22 cellular contexts compared by ENCODE assay signal in genomic region chr4:94613248-94613647, GRCh38.
"Had no signal": no experiment of that assay in that cellular context is flagged by ENCODE, and none has a peak within 500 bp of the region (broad histone marks: within the 10 kb centered on the region; RNA-seq: fewer than 3 reads in every experiment).

No MANE protein-coding gene starts in this region.

- H3K27ac ChIP-seq: esophagus squamous epithelium, foreskin keratinocyte, lower lobe of right lung, neural progenitor cell, ovary, suprapubic skin, thyroid gland had no signal

- H3K36me3 Mint-ChIP-seq: natural killer cell treated with Interleukin-12 subunit alpha and Interleukin-12 subunit beta and Interleukin-15 and Interleukin-18, amount 100 ng/mL, for 72 hours had no signal

- ATAC-seq: foreskin keratinocyte; left lobe of liver; lower lobe of right lung; natural killer cell treated with Interleukin-12 subunit alpha and Interleukin-12 subunit beta and Interleukin-15 and Interleukin-18, amount 100 ng/mL, for 72 hours; right cardiac atrium; stimulated activated effector memory CD8-positive, alpha-beta T cell treated with anti-CD3 and anti-CD28 coated beads, Interleukin-12 subunit alpha, Interleukin-12 subunit beta, amount 100 ng/mL, for 72 hours; stimulated activated naive CD8-positive, alpha-beta T cell treated with anti-CD3 and anti-CD28 coated beads, Interleukin-15, Interleukin-2, amounts not matched to agents 100 U/mL and 50 U/mL, for 24 hours had no signal

- H3K4me3 ChIP-seq: esophagus squamous epithelium, lower lobe of right lung, neural progenitor cell, ovary, suprapubic skin, thyroid gland had no signal

- H3K27me3 ChIP-seq: esophagus squamous epithelium, foreskin keratinocyte, neural progenitor cell, ovary, suprapubic skin, thyroid gland had no signal

- H3K4me3 Mint-ChIP-seq: immature natural killer cell; memory B cell; natural killer cell treated with Interleukin-12 subunit alpha and Interleukin-12 subunit beta and Interleukin-15 and Interleukin-18, amount 100 ng/mL, for 72 hours; neural progenitor cell; stimulated activated effector memory CD8-positive, alpha-beta T cell treated with anti-CD3 and anti-CD28 coated beads, Interleukin-12 subunit alpha, Interleukin-12 subunit beta, amount 100 ng/mL, for 72 hours; type B pancreatic cell had no signal

- H3K4me1 Mint-ChIP-seq: immature natural killer cell, memory B cell, neural progenitor cell had no signal

- H3K27me3 Mint-ChIP-seq: memory B cell; natural killer cell treated with Interleukin-12 subunit alpha and Interleukin-12 subunit beta and Interleukin-15 and Interleukin-18, amount 100 ng/mL, for 72 hours; progenitor cell of endocrine pancreas; type B pancreatic cell had no signal

- DNase-seq: effector memory CD4-positive, alpha-beta T cell; esophagus squamous epithelium; foreskin keratinocyte; immature natural killer cell; lower lobe of right lung; midbrain; nucleus accumbens; ovary; right cardiac atrium; stimulated activated CD4-positive, alpha-beta T cell treated with anti-CD3 and anti-CD28 coated beads, Interleukin-4, amount 100 ng/mL, for 1 hour; stimulated activated CD8-positive, alpha-beta memory T cell treated with anti-CD3 and anti-CD28 coated beads, Interleukin-4, amount 100 ng/mL, for 48 hours; stimulated activated naive CD8-positive, alpha-beta T cell treated with anti-CD3 and anti-CD28 coated beads, Interleukin-15, Interleukin-2, amounts not matched to agents 100 U/mL and 50 U/mL, for 24 hours; thyroid gland had no signal

- FAIRE-seq: urothelium cell line had no signal

- H3K9me3 ChIP-seq: esophagus squamous epithelium, lower lobe of right lung, ovary, suprapubic skin, thyroid gland had no signal

- H3K36me3 ChIP-seq: neural progenitor cell, ovary, thyroid gland had no signal

- H3K9me3 Mint-ChIP-seq: immature natural killer cell; memory B cell; natural killer cell treated with Interleukin-12 subunit alpha and Interleukin-12 subunit beta and Interleukin-15 and Interleukin-18, amount 100 ng/mL, for 72 hours; neural progenitor cell; stimulated activated effector memory CD8-positive, alpha-beta T cell treated with anti-CD3 and anti-CD28 coated beads, Interleukin-12 subunit alpha, Interleukin-12 subunit beta, amount 100 ng/mL, for 72 hours; type B pancreatic cell had no signal

- H3K27ac Mint-ChIP-seq: immature natural killer cell; memory B cell; natural killer cell treated with Interleukin-12 subunit alpha and Interleukin-12 subunit beta and Interleukin-15 and Interleukin-18, amount 100 ng/mL, for 72 hours; neural progenitor cell; progenitor cell of endocrine pancreas; stimulated activated effector memory CD8-positive, alpha-beta T cell treated with anti-CD3 and anti-CD28 coated beads, Interleukin-12 subunit alpha, Interleukin-12 subunit beta, amount 100 ng/mL, for 72 hours; type B pancreatic cell had no signal

- H3K4me1 ChIP-seq: esophagus squamous epithelium, foreskin keratinocyte, lower lobe of right lung, neural progenitor cell, suprapubic skin, thyroid gland had no signal
